In the genomic region with DNA sequence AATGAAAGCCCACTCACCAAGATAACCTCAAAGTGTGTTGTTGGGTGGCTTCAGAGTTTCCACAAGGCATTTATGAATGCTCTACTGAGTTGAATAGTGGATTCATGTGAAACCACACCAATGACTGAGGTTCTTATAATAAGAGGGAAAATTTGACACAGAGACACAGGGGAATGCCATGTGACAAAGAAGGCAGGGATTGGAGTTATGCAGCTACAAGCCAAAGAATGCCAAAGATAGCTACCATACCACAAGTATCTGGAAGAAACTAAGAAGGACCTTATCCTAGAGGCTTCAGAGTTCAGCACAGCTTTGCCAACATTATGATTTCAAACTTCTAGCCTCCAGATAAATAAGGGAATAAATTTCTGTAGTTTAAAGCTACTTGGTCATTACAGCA, we compare ENCODE assay signal across 17 cellular contexts.
"Had no signal": no experiment of that assay in that cellular context is flagged by ENCODE, and none has a peak within 500 bp of the region (broad histone marks: within the 10 kb centered on the region; RNA-seq: fewer than 3 reads in every experiment).

No MANE protein-coding gene starts in this region.

- H3K4me3 ChIP-seq: neural progenitor cell, ovary, tibial nerve, uterus had no signal

- H3K4me1 ChIP-seq: neural progenitor cell, tibial nerve, uterus had no signal

- H3K9me3 ChIP-seq: ovary, tibial nerve, uterus had no signal

- ATAC-seq: activated CD8-positive, alpha-beta memory T cell treated with anti-CD3 and anti-CD28 coated beads, Interleukin-2, amount 10 ng/mL, durations not matched to agents 7 days and 5 days; activated T-helper 17 cell treated with anti-CD3 and anti-CD28 coated beads, Interleukin-2, amount 50 U/mL, for 72 hours; esophagus mucosa; left lobe of liver; naive thymus-derived CD4-positive, alpha-beta T cell; T-cell had no signal

- H2AFZ ChIP-seq: neural progenitor cell had no signal

- H3K27me3 ChIP-seq: neural progenitor cell, ovary, tibial nerve, uterus had no signal

- H3K36me3 ChIP-seq: neural progenitor cell, ovary, tibial nerve, uterus had no signal

- H3K27ac ChIP-seq: neural progenitor cell, ovary, tibial nerve, uterus had no signal

- H3K4me2 ChIP-seq: neural progenitor cell had no signal

- H3K9ac ChIP-seq: neural progenitor cell had no signal

- DNase-seq: activated B cell treated with CpG ODN at 0.5 μM for 24 hours; activated CD4-positive, alpha-beta memory T cell treated with anti-CD3 and anti-CD28 coated beads, Interleukin-2, amount 10 ng/mL, durations not matched to agents 7 days and 5 days; activated CD4-positive, alpha-beta T cell treated with anti-CD3 and anti-CD28 coated beads for 4 hours; activated CD8-positive, alpha-beta memory T cell treated with anti-CD3 and anti-CD28 coated beads, Interleukin-2, amount 10 ng/mL, durations not matched to agents 7 days and 5 days; activated naive CD4-positive, alpha-beta T cell; activated naive CD8-positive, alpha-beta T cell treated with anti-CD3 and anti-CD28 coated beads for 36 hours; cortex of kidney; mammary epithelial cell; naive thymus-derived CD4-positive, alpha-beta T cell; ovary; T-cell; uterus had no signal
